Comparison of ENCODE assay signal across 8 cellular contexts in genomic region chr1:231241751-231242150, GRCh38. TPM values are rescaled to one million over a fixed set of nuclear protein-coding genes. Genes with fewer than 3 reads are reported as not detected.
DNase-seq lines count a peak whose midpoint lies in the region; ATAC-seq and TF ChIP-seq lines count a peak whose summit lies in the region.

No MANE protein-coding gene starts in this region.

- H3K27ac ChIP-seq in epithelial cell of prostate = peak overlapping the region; percentile 56
- H3K27ac ChIP-seq in muscle layer of colon (ENCODE audit: low read depth, low read length) = peak overlapping the region; percentile 88

- H3K4me1 Mint-ChIP-seq in T-helper 17 cell = peaks cover 58% of the 10 kb centered on the region

- peak; percentile 24 for DNase-seq in AG08395 (ENCODE audit: low spot score)
- peak; percentile 46 for DNase-seq in GM13977 (ENCODE audit: low spot score)
- DNase-seq in HPDE6-E6E7 (ENCODE audit: extremely low spot score) = peak; percentile 50
- DNase-seq in T-helper 17 cell = no peak
- DNase-seq in epithelial cell of prostate (ENCODE audit: low read depth, low spot score) = no peak
- no peak for DNase-seq in NCI-H2196 (lab: John Stamatoyannopoulos, UW; ENCODE audit: unreplicated experiment)
- DNase-seq in GOT3 (lab: John Stamatoyannopoulos, UW) = no peak

- H3K4me1 ChIP-seq in muscle layer of colon (ENCODE audit: insufficient read depth, low read length) = peaks cover 22% of the 10 kb centered on the region

- peak overlapping the region; percentile 90 to 95 for H3K4me3 ChIP-seq in muscle layer of colon (ENCODE audit: low read depth in 1 of 2, low read length in 2 of 2)

- peak overlapping the region; percentile 96 for H3K4me3 Mint-ChIP-seq in T-helper 17 cell

- H3K9me3 ChIP-seq in T-helper 17 cell (ENCODE audit: control insufficient read depth, low read length, poor library complexity, severe bottlenecking) (no peaks in the 10 kb centered on the region), muscle layer of colon (ENCODE audit: low read length) (no peaks in the 10 kb centered on the region)

- H3K9ac ChIP-seq in muscle layer of colon (ENCODE audit: low read length) = peak overlapping the region; percentile 86

- no peaks in the 10 kb centered on the region for H3K27me3 ChIP-seq in muscle layer of colon (ENCODE audit: control insufficient read depth in 1 of 2, insufficient read depth in 2 of 2, low read length in 2 of 2)

- in situ Hi-C loops in GM13977 (cut with MboI; ENCODE audit: low pct_unique_long_range_greater_than_20kb, low sequenced_read_pairs, unreplicated experiment) = no loop called here

- H3K27ac Mint-ChIP-seq in T-helper 17 cell = peak overlapping the region; percentile 98

- no peaks in the 10 kb centered on the region for H3K27me3 Mint-ChIP-seq in T-helper 17 cell

- peak; percentile 16 for TF ChIP-seq CTCF in GM13977 (IDR thresholded peaks at IDR 0.05; ENCODE audit: extremely low read depth, insufficient read depth, missing control alignments)

- H3K36me3 Mint-ChIP-seq in T-helper 17 cell (ENCODE audit: low read depth) = peaks cover 2% of the 10 kb centered on the region

- H3K36me3 ChIP-seq in muscle layer of colon (ENCODE audit: insufficient read depth, low read length) = peaks cover 17% of the 10 kb centered on the region

- ATAC-seq in T-helper 17 cell = no peak

RNA-seq across cellular contexts. Expression of gene GNPAT, which starts 0.7 kb away (rescaled TPM):
- total RNA-seq in T-helper 17 cell = 10 to 100 TPM; 16.4 to 20.3 TPM

Comparison
In these comparisons a context has a peak if more than half of its experiments do, and no peak if none do; other contexts are left out.
1. DNase-seq: peak in AG08395 (single experiment), GM13977 (single experiment) and HPDE6-E6E7 (single experiment); none in T-helper 17 cell (0 of 3), epithelial cell of prostate (single experiment), NCI-H2196 (single experiment) and GOT3 (single experiment).